Comparison of ENCODE assay signal across 13 cellular contexts in the genomic region with DNA sequence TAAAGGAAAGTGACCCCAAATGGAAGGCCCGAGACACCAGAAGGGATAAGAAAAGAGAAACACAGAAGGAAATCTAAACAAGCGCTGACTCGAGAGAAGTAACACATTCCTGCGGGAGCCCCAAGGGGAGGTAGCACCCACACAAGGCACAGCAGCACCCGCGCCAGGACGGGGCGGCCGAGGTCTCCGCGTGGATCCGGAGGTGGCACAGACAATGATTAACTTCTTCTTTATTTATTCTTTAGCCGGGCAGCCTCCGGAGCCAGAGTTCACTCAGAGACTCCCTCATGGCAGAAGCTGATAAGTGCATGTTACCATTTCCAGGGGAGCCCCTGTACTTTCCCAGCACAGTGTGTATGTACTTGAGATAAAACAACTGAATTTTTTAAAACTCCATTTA. TPM values are rescaled to one million over a fixed set of nuclear protein-coding genes. Genes with fewer than 3 reads are reported as not detected.
DNase-seq lines count a peak whose midpoint lies in the region; ATAC-seq and TF ChIP-seq lines count a peak whose summit lies in the region.
"Had no signal": no experiment of that assay in that cellular context is flagged by ENCODE, and none has a peak within 500 bp of the region (broad histone marks: within the 10 kb centered on the region; RNA-seq: fewer than 3 reads in every experiment).

No MANE protein-coding gene starts in this region.

- WGBS in mammary epithelial cell (ENCODE audit: low coverage, missing lambda C conversion rate) = 11% methylated on average over 12 of the region's 14 CpGs
- WGBS in stomach, 5 donors = 22 to 65% (median 38%) methylated on average over 14 of the region's 14 CpGs

- H3K9me3 ChIP-seq in mammary epithelial cell (replicated peaks; ENCODE audit: insufficient read depth, low read length) (no peaks in the 10 kb centered on the region), left lung (no peaks in the 10 kb centered on the region), stomach (no peaks in the 10 kb centered on the region)
- H3K9me3 ChIP-seq: SK-N-SH had no signal

- H3K27me3 ChIP-seq in mammary epithelial cell (ENCODE audit: insufficient read depth, low read length) (no peaks in the 10 kb centered on the region), left lung (no peaks in the 10 kb centered on the region), stomach (no peaks in the 10 kb centered on the region)

- H2AFZ ChIP-seq in mammary epithelial cell (ENCODE audit: low read depth, low read length) = peak overlapping the region; percentile 32

- DNase-seq in HuH-7.5 (ENCODE audit: low spot score) (peak; percentile 75), mammary epithelial cell (no peak), left lung (peak in 1 of 2 donors; percentile 75), stomach (peak; percentile 73), HEK293T (ENCODE audit: extremely low spot score) (no peak), NCI-H345 (lab: John Stamatoyannopoulos, UW) (no peak), nucleus accumbens (lab: John Stamatoyannopoulos, UW) (no peak)
- no peak for DNase-seq in stimulated activated CD4-positive, alpha-beta T cell treated with anti-CD3 and anti-CD28 coated beads, Interleukin-4, amount 100 ng/mL, for 1 hour
- DNase-seq: activated CD4-positive, alpha-beta T cell treated with anti-CD3 and anti-CD28 coated beads, Interleukin-2, amount 50 U/mL, for 1 hour; activated naive CD8-positive, alpha-beta T cell treated with anti-CD3 and anti-CD28 coated beads, Interleukin-2, amount 50 U/mL, for 24 hours; NCI-H510A had no signal

- peaks cover 97% of the 10 kb centered on the region for H3K79me2 ChIP-seq in mammary epithelial cell (ENCODE audit: insufficient read depth, low read length)

- H3K4me3 ChIP-seq in mammary epithelial cell (replicated peaks in 1 of 3; ENCODE audit: insufficient read depth in 1 of 3, low read depth in 2 of 3, low read length in 3 of 3) (peak overlapping the region; percentile 11 to 31 (median 20)), left lung (no peak overlapping the region), stomach (no peak overlapping the region)
- H3K4me3 ChIP-seq: K562 had no signal

- in situ Hi-C loops in mammary epithelial cell (cut with MboI; ENCODE audit: low sequenced_read_pairs in 2 of 2) = no loop called here

- no TSS peak for BruUV-seq in mammary epithelial cell (replicated peaks; lab: Mats Ljungman, UMichigan)

- POLR2A ChIA-PET in HEK293T (lab: Yijun Ruan, JAX) = no interaction called here

- H3K36me3 ChIP-seq in mammary epithelial cell (ENCODE audit: insufficient read depth, low read length) = peaks cover 2% of the 10 kb centered on the region
- peaks cover 0 to 21% of the 10 kb centered on the region in 2 donors for H3K36me3 ChIP-seq in left lung
- H3K36me3 ChIP-seq in stomach = peaks cover 0 to 19% (median 10%) of the 10 kb centered on the region in 4 donors

- peak overlapping the region; percentile 49 for H3K27ac ChIP-seq in mammary epithelial cell (ENCODE audit: insufficient read depth, low read depth, low read length)
- H3K27ac ChIP-seq in left lung = peak overlapping the region; percentile 42 to 57
- H3K27ac ChIP-seq in stomach = peak overlapping the region; percentile 49 to 96 (median 77)

- peak; percentile 20 for ATAC-seq in left lung
- ATAC-seq: activated naive CD8-positive, alpha-beta T cell treated with anti-CD3 and anti-CD28 coated beads, Interleukin-2, amount 50 U/mL, for 24 hours; K562 had no signal

- peak overlapping the region; percentile 82 for H3K4me2 ChIP-seq in mammary epithelial cell (ENCODE audit: insufficient read depth, low read depth, low read length)
- H3K4me2 ChIP-seq: SK-N-SH had no signal

- TF ChIP-seq EP300 in stomach (IDR thresholded peaks at IDR 0.05) = no peak

- H4K20me1 ChIP-seq in mammary epithelial cell (ENCODE audit: insufficient read depth, low read length) = peaks cover 3% of the 10 kb centered on the region

- H3K4me1 ChIP-seq in mammary epithelial cell (ENCODE audit: insufficient read depth, low read length) (peaks cover 49% of the 10 kb centered on the region), left lung (peaks cover 35 to 81% of the 10 kb centered on the region in 2 donors), stomach (peaks cover 80 to 96% (median 92%) of the 10 kb centered on the region in 4 donors)

- no peak overlapping the region for H3K9ac ChIP-seq in mammary epithelial cell (ENCODE audit: insufficient read depth, low read length)
- H3K9ac ChIP-seq: SK-N-SH had no signal

- CTCF ChIA-PET in mammary epithelial cell (lab: Charles Lee; ENCODE audit: low non-redundant PET) = interaction anchor here (0.6 kb wide), 1 partner anchor 291 kb away, joined by 3 read pairs; no protein-coding TSS in a partner anchor
- CTCF ChIA-PET in HEK293T (lab: Yijun Ruan, JAX) = interaction anchor here (0.6 kb wide), 1 partner anchor 80 kb away, joined by 4 read pairs; no protein-coding TSS in a partner anchor

- intact Hi-C loops in mammary epithelial cell (cut with micrococcal nuclease) = no loop called here
- intact Hi-C loops in left lung (cut with DNase I) = no loop called here
- intact Hi-C loops in stomach (cut with DNase I; ENCODE audit: low total_unique reads) = no loop called here

- TF ChIP-seq POLR2A in stomach (IDR thresholded peaks at IDR 0.05) = no peak

- dilution Hi-C loops in mammary epithelial cell (cut with HindIII; ENCODE audit: low sequenced_read_pairs) = no loop called here

- TF ChIP-seq CTCF in mammary epithelial cell (conservative IDR thresholded peaks at IDR 0.05 in 1 of 2, IDR thresholded peaks at IDR 0.05 in 1 of 2; ENCODE audit: extremely low read depth in 1 of 2, insufficient read depth in 1 of 2, low read depth in 1 of 2, low read length in 2 of 2) (no peak), left lung (IDR thresholded peaks at IDR 0.05) (no peak), stomach (IDR thresholded peaks at IDR 0.05) (no peak)

TF ChIP-seq in HEK293T, 16 proteins besides CTCF, POLR2A, EP300 and RAD21:
- TF ChIP-seq SUZ12 (IDR thresholded peaks at IDR 0.05) = no peak
- TF ChIP-seq CTBP1 (IDR thresholded peaks at IDR 0.05; ENCODE audit: borderline replicate concordance) = no peak

RNA-seq across cellular contexts. Expression of gene TOLLIP, which starts 5.1 kb away (rescaled TPM):
- total RNA-seq in mammary epithelial cell = 10 to 100 TPM; 49.3 to 78.4 TPM
- polyA plus RNA-seq in mammary epithelial cell = 74.8 TPM
- 36.3 TPM for polyA minus RNA-seq in mammary epithelial cell
- total RNA-seq in left lung = 10 to 100 TPM; 54.7 to 63.5 TPM
- total RNA-seq in stomach = 100 to 1,000 TPM in 1 of 5 donors, 10 to 100 TPM in 4; 14.9 to 119 (median 55.4) TPM
- polyA plus RNA-seq in stomach = 10 to 100 TPM; 23.9 to 29.3 (median 26.9) TPM

Comparison
In these comparisons a context has a peak if more than half of its experiments do, and no peak if none do; other contexts are left out.
1. DNase-seq: peak in HuH-7.5 (single experiment) and stomach (single experiment); none in mammary epithelial cell (single experiment), HEK293T (single experiment), stimulated activated CD4-positive, alpha-beta T cell treated with anti-CD3 and anti-CD28 coated beads, Interleukin-4, amount 100 ng/mL, for 1 hour (single experiment), NCI-H345 (single experiment) and nucleus accumbens (0 of 56).
2. H3K4me3 ChIP-seq: peak in mammary epithelial cell (3 of 3); none in left lung (0 of 2) and stomach (0 of 4).
3. Peak in every context shown above with its lines, with median percentiles within 50 percentile points of each other: H3K27ac ChIP-seq.